Comparison of ENCODE assay signal across 20 cellular contexts in the genomic region with DNA sequence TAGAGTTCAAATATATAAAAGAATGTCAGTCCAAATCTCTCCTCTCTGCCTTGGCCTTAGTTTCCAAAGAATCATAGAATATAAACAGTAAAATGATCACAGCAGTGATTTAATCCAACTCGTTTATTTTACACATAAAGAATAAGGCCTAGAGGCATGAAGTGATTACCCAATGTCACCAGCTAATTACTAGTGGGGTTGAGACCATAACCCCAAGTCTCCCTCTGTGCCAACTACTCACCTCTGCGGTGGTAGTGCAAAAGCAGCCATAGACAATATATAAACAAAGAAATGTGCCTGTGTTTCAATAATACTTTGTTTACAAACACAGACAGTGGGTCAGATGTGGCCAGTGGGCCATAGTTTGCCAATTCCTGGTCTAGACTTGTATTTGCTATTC.
DNase-seq lines count a peak whose midpoint lies in the region; ATAC-seq lines count a peak whose summit lies in the region.
"Had no signal": no experiment of that assay in that cellular context is flagged by ENCODE, and none has a peak within 500 bp of the region (broad histone marks: within the 10 kb centered on the region; RNA-seq: fewer than 3 reads in every experiment).

No MANE protein-coding gene starts in this region.

- no peaks in the 10 kb centered on the region for H3K36me3 Mint-ChIP-seq in activated CD4-positive, alpha-beta T cell treated with anti-CD3 and anti-CD28 coated beads, Interleukin-2, amount 10 ng/mL, durations not matched to agents 24 days and 14 days (ENCODE audit: low read depth)
- no peaks in the 10 kb centered on the region for H3K36me3 Mint-ChIP-seq in activated CD4-positive, alpha-beta T cell treated with anti-CD3 and anti-CD28 coated beads, Interleukin-2, amount 10 ng/mL, durations not matched to agents 7 days and 5 days (ENCODE audit: low read depth)
- H3K36me3 Mint-ChIP-seq: CD8-positive, alpha-beta T cell had no signal

- DNase-seq in activated CD4-positive, alpha-beta T cell treated with anti-CD3 and anti-CD28 coated beads, Interleukin-2, amount 10 ng/mL, durations not matched to agents 24 days and 14 days, result peak; percentile 3
- DNase-seq in activated CD4-positive, alpha-beta T cell treated with anti-CD3 and anti-CD28 coated beads, Interleukin-2, amount 10 ng/mL, durations not matched to agents 7 days and 5 days, result no peak
- peak; percentile 10 for DNase-seq in H4 (ENCODE audit: low spot score)
- DNase-seq in NCI-H69 (lab: John Stamatoyannopoulos, UW), result peak; percentile 83
- peak; percentile 27 for DNase-seq in renal cortical epithelial cell (ENCODE audit: low read depth)
- no peak for DNase-seq in NOMO-1 (lab: John Stamatoyannopoulos, UW; ENCODE audit: unreplicated experiment in 2 of 2)
- DNase-seq: AML-193; Caco-2; Calu3; CD4-positive, alpha-beta T cell; CD8-positive, alpha-beta T cell; DMS53; DMS79; DND-41; EL; GDM1 had no signal

- H3K27me3 Mint-ChIP-seq in activated CD4-positive, alpha-beta T cell treated with anti-CD3 and anti-CD28 coated beads, Interleukin-2, amount 10 ng/mL, durations not matched to agents 24 days and 14 days, result no peaks in the 10 kb centered on the region
- H3K27me3 Mint-ChIP-seq in activated CD4-positive, alpha-beta T cell treated with anti-CD3 and anti-CD28 coated beads, Interleukin-2, amount 10 ng/mL, durations not matched to agents 7 days and 5 days, result no peaks in the 10 kb centered on the region
- H3K27me3 Mint-ChIP-seq: B cell; CD4-positive, alpha-beta T cell had no signal

- no peaks in the 10 kb centered on the region for H3K4me1 Mint-ChIP-seq in activated CD4-positive, alpha-beta T cell treated with anti-CD3 and anti-CD28 coated beads, Interleukin-2, amount 10 ng/mL, durations not matched to agents 24 days and 14 days
- H3K4me1 Mint-ChIP-seq in activated CD4-positive, alpha-beta T cell treated with anti-CD3 and anti-CD28 coated beads, Interleukin-2, amount 10 ng/mL, durations not matched to agents 7 days and 5 days, result no peaks in the 10 kb centered on the region
- H3K4me1 Mint-ChIP-seq: B cell had no signal

- POLR2A ChIA-PET in activated CD4-positive, alpha-beta T cell treated with anti-CD3 and anti-CD28 coated beads, Interleukin-2, amount 10 ng/mL, durations not matched to agents 7 days and 5 days (lab: Charles Lee), result no interaction called here

- intact Hi-C loops in activated CD4-positive, alpha-beta T cell treated with anti-CD3 and anti-CD28 coated beads, Interleukin-2, amount 10 ng/mL, durations not matched to agents 24 days and 14 days (cut with micrococcal nuclease), result no loop called here

- CTCF ChIA-PET in activated CD4-positive, alpha-beta T cell treated with anti-CD3 and anti-CD28 coated beads, Interleukin-2, amount 10 ng/mL, durations not matched to agents 7 days and 5 days (lab: Charles Lee), result no interaction called here

- no peak for ATAC-seq in GM18909 (IDR thresholded peaks at IDR 0.05; ENCODE audit: poor library complexity, unreplicated experiment)
- ATAC-seq: A549; CD8-positive, alpha-beta T cell; GM12878 had no signal

- peaks cover 3% of the 10 kb centered on the region for H3K9me3 Mint-ChIP-seq in activated CD4-positive, alpha-beta T cell treated with anti-CD3 and anti-CD28 coated beads, Interleukin-2, amount 10 ng/mL, durations not matched to agents 24 days and 14 days
- H3K9me3 Mint-ChIP-seq in activated CD4-positive, alpha-beta T cell treated with anti-CD3 and anti-CD28 coated beads, Interleukin-2, amount 10 ng/mL, durations not matched to agents 7 days and 5 days, result peaks cover 3% of the 10 kb centered on the region
- H3K9me3 Mint-ChIP-seq: CD8-positive, alpha-beta T cell had no signal

- H3K4me3 Mint-ChIP-seq in activated CD4-positive, alpha-beta T cell treated with anti-CD3 and anti-CD28 coated beads, Interleukin-2, amount 10 ng/mL, durations not matched to agents 24 days and 14 days, result no peak overlapping the region
- no peak overlapping the region for H3K4me3 Mint-ChIP-seq in activated CD4-positive, alpha-beta T cell treated with anti-CD3 and anti-CD28 coated beads, Interleukin-2, amount 10 ng/mL, durations not matched to agents 7 days and 5 days
- H3K4me3 Mint-ChIP-seq: B cell; CD4-positive, alpha-beta T cell; CD8-positive, alpha-beta T cell had no signal

- H3K27ac Mint-ChIP-seq in activated CD4-positive, alpha-beta T cell treated with anti-CD3 and anti-CD28 coated beads, Interleukin-2, amount 10 ng/mL, durations not matched to agents 24 days and 14 days, result no peak overlapping the region
- H3K27ac Mint-ChIP-seq in activated CD4-positive, alpha-beta T cell treated with anti-CD3 and anti-CD28 coated beads, Interleukin-2, amount 10 ng/mL, durations not matched to agents 7 days and 5 days, result no peak overlapping the region
- H3K27ac Mint-ChIP-seq: B cell; CD4-positive, alpha-beta T cell; CD8-positive, alpha-beta T cell had no signal

Comparison
In these comparisons a context has a peak if more than half of its experiments do, and no peak if none do; other contexts are left out.
1. DNase-seq: peak in activated CD4-positive, alpha-beta T cell treated with anti-CD3 and anti-CD28 coated beads, Interleukin-2, amount 10 ng/mL, durations not matched to agents 24 days and 14 days (single experiment), H4 (single experiment), NCI-H69 (single experiment) and renal cortical epithelial cell (single experiment); none in activated CD4-positive, alpha-beta T cell treated with anti-CD3 and anti-CD28 coated beads, Interleukin-2, amount 10 ng/mL, durations not matched to agents 7 days and 5 days (single experiment) and NOMO-1 (0 of 2).